1 cellular context compared by ENCODE assay signal in genomic region chr13:20116213-20116612, GRCh38.
TF ChIP-seq lines count a peak whose summit lies in the region.

No MANE protein-coding gene starts in this region.

TF ChIP-seq in H1, 55 proteins besides CTCF, POLR2A, EP300 and RAD21 (continued from another document):
- no peak for TF ChIP-seq ATF3 (IDR thresholded peaks at IDR 0.05; ENCODE audit: insufficient read depth, low read depth, low read length)
- TF ChIP-seq HDAC2 (IDR thresholded peaks at IDR 0.05; ENCODE audit: borderline replicate concordance in 1 of 2, low read depth in 2 of 2, low read length in 2 of 2), result no peak
- TF ChIP-seq SIRT6 (IDR thresholded peaks at IDR 0.05; ENCODE audit: low read length), result no peak
- TF ChIP-seq POU5F1 (IDR thresholded peaks at IDR 0.05; ENCODE audit: low read depth, low read length), result no peak
- no peak for TF ChIP-seq TCF12 (IDR thresholded peaks at IDR 0.05; ENCODE audit: low read depth, low read length)
- no peak for TF ChIP-seq CHD1 (IDR thresholded peaks at IDR 0.05; ENCODE audit: low read depth, low read length)
- no peak for TF ChIP-seq E2F6 (IDR thresholded peaks at IDR 0.05)
